In the genomic region with DNA sequence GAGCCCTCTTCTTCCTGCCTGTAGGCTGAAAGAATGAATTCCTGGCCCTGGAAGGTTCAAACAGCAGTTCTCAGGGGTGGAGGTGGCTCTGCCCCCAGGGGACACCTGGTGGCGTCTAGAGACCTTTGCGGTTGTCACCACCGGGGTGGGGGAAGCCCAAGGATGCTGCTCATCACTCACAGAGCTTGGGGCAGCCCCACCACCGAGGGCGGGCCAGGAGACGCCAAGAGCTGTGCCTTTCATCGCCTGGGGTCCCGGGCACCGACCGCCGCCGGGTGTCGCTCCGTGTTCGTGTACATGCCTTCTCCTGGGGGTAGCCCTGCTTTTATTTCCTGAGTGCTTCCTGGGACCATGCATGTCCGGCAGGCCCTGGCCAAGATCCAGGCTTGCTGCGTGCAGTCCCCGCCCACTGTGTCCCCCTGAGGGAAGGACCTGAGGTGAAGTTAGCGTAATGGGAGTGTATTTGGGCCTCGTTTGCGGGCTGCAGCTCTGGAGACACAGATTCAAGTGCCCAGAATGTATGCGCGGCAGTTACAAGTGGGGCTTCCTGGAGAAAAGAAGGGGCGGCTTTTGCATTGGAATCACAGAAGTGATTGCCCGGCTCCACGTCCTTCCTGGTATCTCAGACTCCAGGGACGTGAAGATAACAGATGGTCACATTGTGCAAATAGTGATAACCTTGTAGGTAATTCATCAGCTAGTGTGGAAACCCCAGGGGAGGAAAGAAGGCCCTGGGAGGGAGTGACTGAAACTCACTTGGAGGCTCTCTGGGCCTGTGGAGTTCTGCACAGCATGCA, we compare ENCODE assay signal across 8 cellular contexts. TPM values are rescaled to one million over a fixed set of nuclear protein-coding genes. Genes with fewer than 3 reads are reported as not detected.
DNase-seq lines count a peak whose midpoint lies in the region; ATAC-seq, FAIRE-seq and TF ChIP-seq lines count a peak whose summit lies in the region.

No MANE protein-coding gene starts in this region.

- no peak for FAIRE-seq in urothelium cell line (lab: Jason Lieb, UNC)

- H3K27ac Mint-ChIP-seq in activated CD4-positive, alpha-beta memory T cell treated with anti-CD3 and anti-CD28 coated beads, Interleukin-2, amount 10 ng/mL, durations not matched to agents 7 days and 5 days = peak overlapping the region; percentile 40

- ATAC-seq in GM19035 (IDR thresholded peaks at IDR 0.05; ENCODE audit: unreplicated experiment) (peak; percentile 43), HG03558 (IDR thresholded peaks at IDR 0.05; ENCODE audit: extremely low read depth, unreplicated experiment) (peak; percentile 29)

- H3K36me3 ChIP-seq in fibroblast of lung (ENCODE audit: control insufficient read depth, insufficient read depth, low read length) = peaks cover 4% of the 10 kb centered on the region

- no peaks in the 10 kb centered on the region for H3K9me3 Mint-ChIP-seq in activated CD4-positive, alpha-beta memory T cell treated with anti-CD3 and anti-CD28 coated beads, Interleukin-2, amount 10 ng/mL, durations not matched to agents 7 days and 5 days

- peaks cover 60% of the 10 kb centered on the region for H3K4me1 Mint-ChIP-seq in activated CD4-positive, alpha-beta memory T cell treated with anti-CD3 and anti-CD28 coated beads, Interleukin-2, amount 10 ng/mL, durations not matched to agents 7 days and 5 days

- peak overlapping the region; percentile 54 for H3K4me2 ChIP-seq in fibroblast of lung (ENCODE audit: extremely low read depth, insufficient read depth, low read length)

- no peaks in the 10 kb centered on the region for H3K27me3 ChIP-seq in fibroblast of lung (ENCODE audit: control insufficient read depth, insufficient read depth, low read length)

- POLR2A ChIA-PET in activated CD4-positive, alpha-beta memory T cell treated with anti-CD3 and anti-CD28 coated beads, Interleukin-2, amount 10 ng/mL, durations not matched to agents 7 days and 5 days (lab: Charles Lee) = interaction anchor here (0.7 to 1.5 kb wide), 3 partner anchors 10 to 256 kb away, joined by 3 to 5 read pairs (median 3); a partner anchor contains a TSS

- H3K4me3 Mint-ChIP-seq in activated CD4-positive, alpha-beta memory T cell treated with anti-CD3 and anti-CD28 coated beads, Interleukin-2, amount 10 ng/mL, durations not matched to agents 7 days and 5 days = no peak overlapping the region

- no peak overlapping the region for H2AFZ ChIP-seq in fibroblast of lung (ENCODE audit: low read length)

- peaks cover 40% of the 10 kb centered on the region for H3K4me1 ChIP-seq in fibroblast of lung (ENCODE audit: control insufficient read depth, extremely low read depth, insufficient read depth, low read length)

- CTCF ChIA-PET in activated CD4-positive, alpha-beta memory T cell treated with anti-CD3 and anti-CD28 coated beads, Interleukin-2, amount 10 ng/mL, durations not matched to agents 7 days and 5 days (lab: Charles Lee) = interaction anchor here (1.3 to 2.0 kb wide), 4 partner anchors 14 to 66 kb away, joined by 3 to 7 read pairs (median 4); a partner anchor contains a TSS

- H3K27me3 Mint-ChIP-seq in activated CD4-positive, alpha-beta memory T cell treated with anti-CD3 and anti-CD28 coated beads, Interleukin-2, amount 10 ng/mL, durations not matched to agents 7 days and 5 days = no peaks in the 10 kb centered on the region

- no peak overlapping the region for H3K4me3 ChIP-seq in fibroblast of lung (replicated peaks in 1 of 4; ENCODE audit: control extremely low read depth in 1 of 4, insufficient read depth in 1 of 4, low read depth in 3 of 4, low read length in 4 of 4)

- H3K27ac ChIP-seq in 22Rv1 = peak overlapping the region; percentile 94
- peak overlapping the region; percentile 61 for H3K27ac ChIP-seq in fibroblast of lung (ENCODE audit: insufficient read depth, low read length)

- DNase-seq in activated CD4-positive, alpha-beta memory T cell treated with anti-CD3 and anti-CD28 coated beads, Interleukin-2, amount 10 ng/mL, durations not matched to agents 7 days and 5 days = peak; percentile 73
- peak; percentile 42 to 55 for DNase-seq in fibroblast of lung (ENCODE audit: low read depth in 2 of 2)
- DNase-seq in stimulated activated CD4-positive, alpha-beta T cell treated with anti-CD3 and anti-CD28 coated beads, Interleukin-1b, Interleukin-23, amount 100 ng/mL, for 4 hours (ENCODE audit: low read depth in 2 of 2) = peak; percentile 68 to 73
- DNase-seq in GF-D8 (lab: John Stamatoyannopoulos, UW) = no peak
- DNase-seq in urothelium cell line (ENCODE audit: low spot score) = no peak

- peaks cover 83% of the 10 kb centered on the region for H3K79me2 ChIP-seq in fibroblast of lung (ENCODE audit: control insufficient read depth, insufficient read depth, low read length)

- no peaks in the 10 kb centered on the region for H4K20me1 ChIP-seq in fibroblast of lung (ENCODE audit: control insufficient read depth, extremely low read depth, insufficient read depth, low read length)

- peaks cover 17% of the 10 kb centered on the region for H3K36me3 Mint-ChIP-seq in activated CD4-positive, alpha-beta memory T cell treated with anti-CD3 and anti-CD28 coated beads, Interleukin-2, amount 10 ng/mL, durations not matched to agents 7 days and 5 days (ENCODE audit: low read depth)

- no peaks in the 10 kb centered on the region for H3K9me3 ChIP-seq in fibroblast of lung (ENCODE audit: control insufficient read depth, insufficient read depth, low read depth, low read length)

- peak overlapping the region; percentile 20 for H3K9ac ChIP-seq in fibroblast of lung (ENCODE audit: insufficient read depth, low read length)

- TF ChIP-seq CTCF in 22Rv1 (IDR thresholded peaks at IDR 0.05) (no peak), fibroblast of lung (conservative IDR thresholded peaks at IDR 0.05 in 1 of 2, IDR thresholded peaks at IDR 0.05 in 1 of 2; ENCODE audit: low read depth in 1 of 2, low read length in 2 of 2) (peak in 1 of 2 donors; percentile 11)

RNA-seq across cellular contexts. Expression of a gene that starts 7.8 kb away (rescaled TPM):
- 10 to 100 TPM; 55.7 to 57.1 TPM for total RNA-seq in activated CD4-positive, alpha-beta memory T cell treated with anti-CD3 and anti-CD28 coated beads, Interleukin-2, amount 10 ng/mL, durations not matched to agents 7 days and 5 days
- total RNA-seq in fibroblast of lung = 2.8 and 3.1 TPM in 2 replicates
- 5.4 and 7.3 TPM in 2 replicates for polyA plus RNA-seq in fibroblast of lung
- 11.1 and 11.6 TPM in 2 replicates for polyA plus RNA-seq in fibroblast of lung (2012)
- 95.5 and 113 TPM in 2 replicates for polyA minus RNA-seq in fibroblast of lung (ENCODE audit: low replicate concordance)

RNA-seq across cellular contexts. Expression of a gene that starts 20.2 kb away (rescaled TPM):
- total RNA-seq in activated CD4-positive, alpha-beta memory T cell treated with anti-CD3 and anti-CD28 coated beads, Interleukin-2, amount 10 ng/mL, durations not matched to agents 7 days and 5 days = 100 to 1,000 TPM; 104 to 105 TPM
- total RNA-seq in fibroblast of lung = 88.9 and 99.9 TPM in 2 replicates
- polyA plus RNA-seq in fibroblast of lung = 68.0 and 103 TPM in 2 replicates
- polyA plus RNA-seq in fibroblast of lung (2012) = 109 and 151 TPM in 2 replicates
- polyA minus RNA-seq in fibroblast of lung (ENCODE audit: low replicate concordance) = 716 and 807 TPM in 2 replicates

Comparison
In these comparisons a context has a peak if more than half of its experiments do, and no peak if none do; other contexts are left out.
1. DNase-seq: peak in activated CD4-positive, alpha-beta memory T cell treated with anti-CD3 and anti-CD28 coated beads, Interleukin-2, amount 10 ng/mL, durations not matched to agents 7 days and 5 days (single experiment), fibroblast of lung (2 of 2) and stimulated activated CD4-positive, alpha-beta T cell treated with anti-CD3 and anti-CD28 coated beads, Interleukin-1b, Interleukin-23, amount 100 ng/mL, for 4 hours (2 of 2); none in GF-D8 (single experiment) and urothelium cell line (single experiment).
2. RNA of a gene that starts 7.8 kb away (total RNA-seq): 55.7 to 57.1 TPM in activated CD4-positive, alpha-beta memory T cell treated with anti-CD3 and anti-CD28 coated beads, Interleukin-2, amount 10 ng/mL, durations not matched to agents 7 days and 5 days; 2.8 to 3.1 TPM in fibroblast of lung; every median in the first group is over 10 times any median in the second.